Comparison of ENCODE assay signal across 22 cellular contexts in the genomic region with DNA sequence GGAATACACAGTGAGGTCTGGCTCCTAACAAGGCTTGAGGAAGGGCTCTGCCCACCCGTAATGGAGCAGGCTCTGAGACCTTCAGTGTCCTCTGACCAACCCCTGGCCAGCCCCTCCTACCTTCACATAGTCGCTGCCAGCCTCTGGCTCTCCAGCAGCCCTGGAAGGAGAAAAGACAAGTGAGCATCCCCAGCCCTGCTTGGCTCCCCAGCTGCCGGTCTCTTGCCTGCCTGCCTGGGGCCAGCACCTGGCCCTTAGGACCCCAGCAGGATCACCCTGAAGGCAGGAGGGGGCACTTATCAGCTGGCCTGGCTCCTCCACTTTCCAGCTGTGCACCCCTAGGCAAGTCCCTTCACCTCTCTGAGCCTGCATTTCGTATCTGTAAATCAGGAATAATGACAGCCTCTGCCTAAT. TPM values are rescaled to one million over a fixed set of nuclear protein-coding genes. Genes with fewer than 3 reads are reported as not detected.
A peak's percentile ranks its signal among the peaks of the same experiment; 100 is the strongest.
DNase-seq lines count a peak whose midpoint lies in the region; ATAC-seq, FAIRE-seq and TF ChIP-seq lines count a peak whose summit lies in the region.
"Had no signal": no experiment of that assay in that cellular context is flagged by ENCODE, and none has a peak within 500 bp of the region (broad histone marks: within the 10 kb centered on the region; RNA-seq: fewer than 3 reads in every experiment).

No MANE protein-coding gene starts in this region.

- intact Hi-C loops in heart left ventricle (cut with DNase I): loop anchor here in 2 of 10 donors (5.0 to 10.0 kb wide), 2 partner anchors 93 to 96 kb away; a partner anchor contains a TSS
- intact Hi-C loops in Right ventricle myocardium superior (cut with DNase I): no loop called here
- intact Hi-C loops in endothelial cell of umbilical vein (cut with micrococcal nuclease): no loop called here
- intact Hi-C loops in transverse colon (cut with DNase I; ENCODE audit: low total_unique reads): no loop called here

- dilution Hi-C loops in endothelial cell of umbilical vein (cut with MboI; ENCODE audit: extremely low pct_ligation_motif_present, low sequenced_read_pairs): no loop called here

- TF ChIP-seq CTCF in heart left ventricle (IDR thresholded peaks at IDR 0.05): no peak
- no peak for TF ChIP-seq CTCF in endothelial cell of umbilical vein (IDR thresholded peaks at IDR 0.05; ENCODE audit: extremely low read depth in 1 of 2, insufficient read depth in 1 of 2, low read depth in 1 of 2, low read length in 2 of 2)
- no peak for TF ChIP-seq CTCF in transverse colon (IDR thresholded peaks at IDR 0.05)

- no peak overlapping the region for H2AFZ ChIP-seq in endothelial cell of umbilical vein (ENCODE audit: low read depth, low read length)

- H3K27ac ChIP-seq in heart left ventricle (peak overlapping the region; percentile 61 to 97 (median 86)), endothelial cell of umbilical vein (ENCODE audit: insufficient read depth, low read depth, low read length) (peak overlapping the region; percentile 95), muscle layer of duodenum (ENCODE audit: low read length) (peak overlapping the region; percentile 16), transverse colon (peak overlapping the region in 3 of 4 donors; percentile 28 to 51 (median 43))
- H3K27ac ChIP-seq: WERI-Rb-1 had no signal

- peaks cover 39% of the 10 kb centered on the region for H3K79me2 ChIP-seq in endothelial cell of umbilical vein (ENCODE audit: control insufficient read depth, insufficient read depth, low read length)

- H3K9ac ChIP-seq in endothelial cell of umbilical vein (replicated peaks; ENCODE audit: extremely low read depth, insufficient read depth, low read length): peak overlapping the region; percentile 70

- H3K4me2 ChIP-seq in endothelial cell of umbilical vein (ENCODE audit: insufficient read depth, low read length): peak overlapping the region; percentile 44

- peak in 2 of 4 donors; percentile 18 to 25 for ATAC-seq in heart left ventricle
- ATAC-seq in Right ventricle myocardium superior (ENCODE audit: poor library complexity): no peak
- ATAC-seq in HG03439 (IDR thresholded peaks at IDR 0.05; ENCODE audit: unreplicated experiment): no peak
- no peak for ATAC-seq in HG03159 (IDR thresholded peaks at IDR 0.05; ENCODE audit: unreplicated experiment)
- ATAC-seq: left colon had no signal

- H3K36me3 ChIP-seq in heart left ventricle (peaks cover 0 to 40% (median 15%) of the 10 kb centered on the region in 9 donors), endothelial cell of umbilical vein (ENCODE audit: control insufficient read depth in 2 of 2, extremely low read depth in 1 of 2, insufficient read depth in 2 of 2, low read length in 2 of 2) (peaks cover 9 to 27% of the 10 kb centered on the region in 2 experiments), muscle layer of duodenum (ENCODE audit: control insufficient read depth in 1 of 2, insufficient read depth in 2 of 2, low read length in 2 of 2) (no peaks in the 10 kb centered on the region), transverse colon (no peaks in the 10 kb centered on the region)
- H3K36me3 ChIP-seq: WERI-Rb-1 had no signal

- H3K4me3 ChIP-seq in heart left ventricle (peak overlapping the region; percentile 1 to 51 (median 43)), endothelial cell of umbilical vein (replicated peaks in 1 of 3; ENCODE audit: insufficient read depth in 1 of 3, low read depth in 1 of 3, low read length in 3 of 3) (no peak overlapping the region), muscle layer of duodenum (ENCODE audit: low read depth in 1 of 2, low read length in 2 of 2) (no peak overlapping the region), transverse colon (no peak overlapping the region)

- H3K4me1 ChIP-seq in heart left ventricle: peaks cover 9 to 92% (median 42%) of the 10 kb centered on the region in 12 donors
- peaks cover 52% of the 10 kb centered on the region for H3K4me1 ChIP-seq in endothelial cell of umbilical vein (ENCODE audit: control insufficient read depth, extremely low read depth, insufficient read depth, low read length)
- H3K4me1 ChIP-seq in muscle layer of duodenum (ENCODE audit: control insufficient read depth in 1 of 2, insufficient read depth in 2 of 2, low read length in 2 of 2): no peaks in the 10 kb centered on the region
- no peaks in the 10 kb centered on the region for H3K4me1 ChIP-seq in transverse colon
- H3K4me1 ChIP-seq: Caco-2 had no signal

- H3K9me1 ChIP-seq in endothelial cell of umbilical vein (replicated peaks; ENCODE audit: control insufficient read depth, extremely low read depth, insufficient read depth, low read length): no peaks in the 10 kb centered on the region

- POLR2A ChIA-PET in endothelial cell of umbilical vein (lab: Charles Lee): interaction anchor here (3.0 kb wide), 1 partner anchor 10 kb away, joined by 18 read pairs; no protein-coding TSS in a partner anchor

- DNase-seq in heart left ventricle: no peak
- no peak for DNase-seq in Right ventricle myocardium superior
- no peak for DNase-seq in endothelial cell of umbilical vein (ENCODE audit: low read depth, low spot score)
- no peak for DNase-seq in transverse colon
- no peak for DNase-seq in T1000 (lab: John Stamatoyannopoulos, UW)
- DNase-seq: amniotic stem cell, Caco-2, GF-D8, H9, left colon, naive B cell, NCI-H1694 treated with DMSO at 0.1 percent for 48 hours, NCI-H526 treated with DMSO at 0.1 percent for 48 hours, WERI-Rb-1 had no signal

- TF ChIP-seq POLR2A in heart left ventricle (IDR thresholded peaks at IDR 0.05) (no peak), endothelial cell of umbilical vein (IDR thresholded peaks at IDR 0.05; ENCODE audit: low read depth, low read length) (no peak), transverse colon (IDR thresholded peaks at IDR 0.05) (no peak)

- H3K27me3 ChIP-seq in heart left ventricle (peaks cover 0 to 5% (median 0%) of the 10 kb centered on the region in 9 donors), endothelial cell of umbilical vein (ENCODE audit: control insufficient read depth in 2 of 2, insufficient read depth in 2 of 2, low read length in 2 of 2) (no peaks in the 10 kb centered on the region), muscle layer of duodenum (ENCODE audit: low read depth, low read length) (no peaks in the 10 kb centered on the region), transverse colon (peaks cover 3% of the 10 kb centered on the region)

- H4K20me1 ChIP-seq in endothelial cell of umbilical vein (replicated peaks; ENCODE audit: control insufficient read depth, extremely low read depth, insufficient read depth, low read length): no peaks in the 10 kb centered on the region

- CTCF ChIA-PET in endothelial cell of umbilical vein (lab: Charles Lee): interaction anchor here (0.7 to 11.3 kb wide), 7 partner anchors 9 to 109 kb away, joined by 3 to 167 read pairs (median 4); a partner anchor contains a TSS

- TF ChIP-seq EP300 in transverse colon (IDR thresholded peaks at IDR 0.05; ENCODE audit: low read depth): no peak

- WGBS in heart left ventricle, 4 donors: 34 to 49% (median 37%) methylated on average over 4 of the region's 4 CpGs
- WGBS in transverse colon (ENCODE audit: low coverage in 1 of 2), 2 donors: 33 to 53% methylated on average over 1 to 4 of the region's 4 CpGs

- H3K9me3 ChIP-seq in heart left ventricle (no peaks in the 10 kb centered on the region), endothelial cell of umbilical vein (replicated peaks; ENCODE audit: control insufficient read depth, insufficient read depth, low read length) (no peaks in the 10 kb centered on the region), muscle layer of duodenum (ENCODE audit: control insufficient read depth in 1 of 2, low read length in 2 of 2) (no peaks in the 10 kb centered on the region), transverse colon (no peaks in the 10 kb centered on the region)
- H3K9me3 ChIP-seq: Caco-2 had no signal

- FAIRE-seq in endothelial cell of umbilical vein (lab: Jason Lieb, UNC): peak; percentile 78
- FAIRE-seq: HTR-8/SVneo had no signal

- no TSS peak for BruUV-seq in endothelial cell of umbilical vein (replicated peaks; lab: Mats Ljungman, UMichigan)

- in situ Hi-C loops in transverse colon (cut with MboI; ENCODE audit: low pct_ligation_motif_present in 1 of 4, low pct_unique_long_range_greater_than_20kb in 1 of 4, low sequenced_read_pairs in 3 of 4): no loop called here

RNA-seq across cellular contexts. Expression of a gene that starts 17.0 kb away (rescaled TPM):
- total RNA-seq in heart left ventricle (10 to 100 TPM; 13.7 to 38.9 (median 16.9) TPM), Right ventricle myocardium superior (18.2 TPM), endothelial cell of umbilical vein (95.0 and 102 TPM in 2 replicates), transverse colon (10 to 100 TPM in 1 of 4 donors, 1 to 10 TPM in 3; 2.6 to 10.1 (median 3.9) TPM)
- polyA plus RNA-seq in heart left ventricle (10 to 100 TPM; 21.1 to 24.8 TPM), endothelial cell of umbilical vein (173 and 218 TPM in 2 replicates)
- 61.4 and 68.1 TPM in 2 replicates for polyA plus RNA-seq in endothelial cell of umbilical vein (2011; cell fraction: cytosol; rRNA removed)
- polyA plus RNA-seq in endothelial cell of umbilical vein (2011; cell fraction: nucleus; rRNA removed): 67.4 and 92.8 TPM in 2 replicates
- 42.8 and 49.4 TPM in 2 replicates for polyA plus RNA-seq in endothelial cell of umbilical vein (2012)
- 104 and 130 TPM in 2 replicates for polyA minus RNA-seq in endothelial cell of umbilical vein
- polyA minus RNA-seq in endothelial cell of umbilical vein (2011; cell fraction: cytosol; rRNA and poly(A)+ RNA removed): not detected
- 45.1 and 63.7 TPM in 2 replicates for polyA minus RNA-seq in endothelial cell of umbilical vein (2011; cell fraction: nucleus; rRNA and poly(A)+ RNA removed)
- total RNA-seq: epithelial cell of proximal tubule, MCF 10A had no signal

RNA-seq across cellular contexts. Expression of a gene that starts 24.3 kb away (rescaled TPM):
- 10 to 100 TPM; 35.6 to 60.3 (median 47.8) TPM for total RNA-seq in heart left ventricle
- 10 to 100 TPM; 26.2 to 30.4 TPM for polyA plus RNA-seq in heart left ventricle
- total RNA-seq in Right ventricle myocardium superior: 44.4 TPM
- total RNA-seq in endothelial cell of umbilical vein: 124 and 128 TPM in 2 replicates
- 92.2 and 99.0 TPM in 2 replicates for polyA plus RNA-seq in endothelial cell of umbilical vein
- polyA plus RNA-seq in endothelial cell of umbilical vein (2011; cell fraction: cytosol; rRNA removed): 50.0 and 61.0 TPM in 2 replicates
- 193 and 200 TPM in 2 replicates for polyA plus RNA-seq in endothelial cell of umbilical vein (2011; cell fraction: nucleus; rRNA removed)
- 76.9 and 94.3 TPM in 2 replicates for polyA plus RNA-seq in endothelial cell of umbilical vein (2012)
- polyA minus RNA-seq in endothelial cell of umbilical vein: 88.4 and 92.9 TPM in 2 replicates
- 63.0 TPM for polyA minus RNA-seq in endothelial cell of umbilical vein (2011; cell fraction: cytosol; rRNA and poly(A)+ RNA removed)
- polyA minus RNA-seq in endothelial cell of umbilical vein (2011; cell fraction: nucleus; rRNA and poly(A)+ RNA removed): 58.3 and 65.1 TPM in 2 replicates
- total RNA-seq in transverse colon: 10 to 100 TPM; 32.6 to 78.9 (median 49.3) TPM

RNA-seq across cellular contexts. Expression of a gene that starts 26.4 kb away (rescaled TPM):
- total RNA-seq in heart left ventricle (1 to 10 TPM; 1.7 to 9.2 (median 3.3) TPM), Right ventricle myocardium superior (3.3 TPM), endothelial cell of umbilical vein (17.1 and 19.3 TPM in 2 replicates), transverse colon (100 to 1,000 TPM in 1 of 4 donors, 10 to 100 TPM in 3; 31.4 to 126 (median 48.1) TPM)
- polyA plus RNA-seq in heart left ventricle (1 to 10 TPM; 3.4 to 5.2 TPM), endothelial cell of umbilical vein (23.9 and 28.8 TPM in 2 replicates)
- 18.4 and 25.3 TPM in 2 replicates for polyA plus RNA-seq in endothelial cell of umbilical vein (2011; cell fraction: cytosol; rRNA removed)
- 16.0 and 18.0 TPM in 2 replicates for polyA plus RNA-seq in endothelial cell of umbilical vein (2011; cell fraction: nucleus; rRNA removed)
- polyA plus RNA-seq in endothelial cell of umbilical vein (2012): 11.3 and 18.5 TPM in 2 replicates
- 5.2 and 5.8 TPM in 2 replicates for polyA minus RNA-seq in endothelial cell of umbilical vein
- 16.5 TPM for polyA minus RNA-seq in endothelial cell of umbilical vein (2011; cell fraction: cytosol; rRNA and poly(A)+ RNA removed)
- polyA minus RNA-seq in endothelial cell of umbilical vein (2011; cell fraction: nucleus; rRNA and poly(A)+ RNA removed): 5.1 and 7.3 TPM in 2 replicates

RNA-seq across cellular contexts. Expression of a gene that starts 41.2 kb away (rescaled TPM):
- 10 to 100 TPM; 39.9 to 55.1 (median 41.5) TPM for total RNA-seq in heart left ventricle
- polyA plus RNA-seq in heart left ventricle: 10 to 100 TPM; 36.8 to 50.1 TPM
- 31.5 TPM for total RNA-seq in Right ventricle myocardium superior
- 90.2 and 90.7 TPM in 2 replicates for total RNA-seq in endothelial cell of umbilical vein
- polyA plus RNA-seq in endothelial cell of umbilical vein: 77.7 and 129 TPM in 2 replicates
- polyA plus RNA-seq in endothelial cell of umbilical vein (2011; cell fraction: cytosol; rRNA removed): 67.9 and 72.7 TPM in 2 replicates
- 116 and 150 TPM in 2 replicates for polyA plus RNA-seq in endothelial cell of umbilical vein (2011; cell fraction: nucleus; rRNA removed)
- polyA plus RNA-seq in endothelial cell of umbilical vein (2012): 58.5 and 71.2 TPM in 2 replicates
- 76.5 and 80.5 TPM in 2 replicates for polyA minus RNA-seq in endothelial cell of umbilical vein
- polyA minus RNA-seq in endothelial cell of umbilical vein (2011; cell fraction: cytosol; rRNA and poly(A)+ RNA removed): 58.0 TPM
- polyA minus RNA-seq in endothelial cell of umbilical vein (2011; cell fraction: nucleus; rRNA and poly(A)+ RNA removed): 45.1 and 52.0 TPM in 2 replicates
- 100 to 1,000 TPM in 1 of 4 donors, 10 to 100 TPM in 3; 31.4 to 144 (median 74.8) TPM for total RNA-seq in transverse colon

RNA-seq across cellular contexts. Expression of a gene that starts 45.6 kb away (rescaled TPM):
- under 1 TPM in 8 of 9 donors, not detected in 1; 0.09 to 0.61 (median 0.24) TPM for total RNA-seq in heart left ventricle
- under 1 TPM in 1 of 2 donors, not detected in 1; 0.34 TPM for polyA plus RNA-seq in heart left ventricle
- total RNA-seq in Right ventricle myocardium superior: 0.48 TPM
- total RNA-seq in endothelial cell of umbilical vein: not detected in 2 replicates
- polyA plus RNA-seq in endothelial cell of umbilical vein: not detected in 2 replicates
- polyA plus RNA-seq in endothelial cell of umbilical vein (2011; cell fraction: cytosol; rRNA removed): not detected in 2 replicates
- polyA plus RNA-seq in endothelial cell of umbilical vein (2011; cell fraction: nucleus; rRNA removed): 0.05 TPM in 1 of 2 replicates, not detected in the other
- polyA plus RNA-seq in endothelial cell of umbilical vein (2012): not detected in 2 replicates
- not detected in 2 replicates for polyA minus RNA-seq in endothelial cell of umbilical vein
- polyA minus RNA-seq in endothelial cell of umbilical vein (2011; cell fraction: cytosol; rRNA and poly(A)+ RNA removed): 0.31 TPM
- not detected in 2 replicates for polyA minus RNA-seq in endothelial cell of umbilical vein (2011; cell fraction: nucleus; rRNA and poly(A)+ RNA removed)
- not detected for total RNA-seq in transverse colon
- total RNA-seq: Caco-2, chondrocyte, epithelial cell of proximal tubule, H9, pulmonary artery endothelial cell had no signal

Comparison
In these comparisons a context has a peak if more than half of its experiments do, and no peak if none do; other contexts are left out.
1. H3K27ac ChIP-seq: peak in every context shown above with its lines; median percentile 95 in endothelial cell of umbilical vein; 86 in heart left ventricle; 43 in transverse colon; 16 in muscle layer of duodenum.
2. H3K4me3 ChIP-seq: peak in heart left ventricle (12 of 12); none in endothelial cell of umbilical vein (0 of 3), muscle layer of duodenum (0 of 2) and transverse colon (0 of 4).